In genomic region chr1:44760876-44761275, GRCh38 we compare ENCODE assay signal across 37 cellular contexts. TPM values are rescaled to one million over a fixed set of nuclear protein-coding genes. Genes with fewer than 3 reads are reported as not detected.
"Had no signal": no experiment of that assay in that cellular context is flagged by ENCODE, and none has a peak within 500 bp of the region (broad histone marks: within the 10 kb centered on the region; RNA-seq: fewer than 3 reads in every experiment).

No MANE protein-coding gene starts in this region.

- H3K27ac Mint-ChIP-seq: mesothelial cell of epicardium; naive B cell; natural killer cell; neural progenitor cell; stimulated activated memory B cell treated with anti-CD40 and anti-IgM and Interleukin-4, amounts not matched to agents 10 μg/mL and 1 μg/mL and 100 μg/mL, for 72 hours; type B pancreatic cell had no signal

- H3K4me1 Mint-ChIP-seq: mesothelial cell of epicardium, nephron progenitor cell, neural progenitor cell had no signal

- ATAC-seq: left cardiac atrium; left lobe of liver; natural killer cell; psoas muscle; right lobe of liver; stimulated activated memory B cell treated with anti-CD40 and anti-IgM and Interleukin-4, amounts not matched to agents 10 μg/mL and 1 μg/mL and 100 μg/mL, for 72 hours; stimulated activated naive CD8-positive, alpha-beta T cell treated with anti-CD3 and anti-CD28 coated beads, Interleukin-15, amount 100 ng/mL, for 72 hours had no signal

- H3K4me1 ChIP-seq: neural progenitor cell, parathyroid adenoma, psoas muscle, right lobe of liver, tibial nerve, uterus had no signal

- DNase-seq: hippocampal formation; kidney glomerular epithelial cell; left cardiac atrium; mesendoderm; naive B cell; natural killer cell; nephron progenitor cell; occipital lobe; psoas muscle; right lobe of liver; stimulated activated CD4-positive, alpha-beta T cell treated with anti-CD3 and anti-CD28 coated beads, Interleukin-1b, Interleukin-23, amount 100 ng/mL, for 48 hours; stimulated activated CD4-positive, alpha-beta T cell treated with anti-CD3 and anti-CD28 coated beads, Interleukin-2, amount 100 ng/mL, for 48 hours; stimulated activated CD4-positive, alpha-beta T cell treated with anti-CD3 and anti-CD28 coated beads, Interleukin-4, amount 100 ng/mL, for 4 hours; stimulated activated CD8-positive, alpha-beta memory T cell treated with anti-CD3 and anti-CD28 coated beads, Interleukin-4, amount 100 ng/mL, for 48 hours; stimulated activated naive CD4-positive, alpha-beta T cell treated with Interleukin-2 at 50 U/mL for 16 hours; stimulated activated naive CD8-positive, alpha-beta T cell treated with anti-CD3 and anti-CD28 coated beads, Interleukin-15, amount 100 ng/mL, for 72 hours; substantia nigra; uterus had no signal

- H3K27me3 ChIP-seq: neural progenitor cell, neutrophil, right lobe of liver, tibial nerve, uterus had no signal

- H3K36me3 Mint-ChIP-seq: naive B cell; natural killer cell; stimulated activated memory B cell treated with anti-CD40 and anti-IgM and Interleukin-4, amounts not matched to agents 10 μg/mL and 1 μg/mL and 100 μg/mL, for 72 hours had no signal

- H3K4me3 Mint-ChIP-seq: mesothelial cell of epicardium; natural killer cell; nephron progenitor cell; neural progenitor cell; stimulated activated memory B cell treated with anti-CD40 and anti-IgM and Interleukin-4, amounts not matched to agents 10 μg/mL and 1 μg/mL and 100 μg/mL, for 72 hours; stimulated activated naive CD8-positive, alpha-beta T cell treated with anti-CD3 and anti-CD28 coated beads, Interleukin-15, amount 100 ng/mL, for 72 hours; type B pancreatic cell had no signal

- H3K27ac ChIP-seq: neural progenitor cell, neutrophil, parathyroid adenoma, psoas muscle, right lobe of liver, tibial nerve, uterus had no signal

- H3K4me3 ChIP-seq: lung, neural progenitor cell, psoas muscle, right lobe of liver, smooth muscle cell, tibial nerve, uterus had no signal

- H3K27me3 Mint-ChIP-seq: naive B cell; stimulated activated memory B cell treated with anti-CD40 and anti-IgM and Interleukin-4, amounts not matched to agents 10 μg/mL and 1 μg/mL and 100 μg/mL, for 72 hours; stimulated activated naive CD8-positive, alpha-beta T cell treated with anti-CD3 and anti-CD28 coated beads, Interleukin-15, amount 100 ng/mL, for 72 hours; type B pancreatic cell had no signal

- H3K9me3 ChIP-seq: neutrophil, psoas muscle, right lobe of liver, tibial nerve, uterus had no signal

- H3K9me3 Mint-ChIP-seq: mesothelial cell of epicardium; naive B cell; natural killer cell; nephron progenitor cell; neural progenitor cell; stimulated activated memory B cell treated with anti-CD40 and anti-IgM and Interleukin-4, amounts not matched to agents 10 μg/mL and 1 μg/mL and 100 μg/mL, for 72 hours; stimulated activated naive CD8-positive, alpha-beta T cell treated with anti-CD3 and anti-CD28 coated beads, Interleukin-15, amount 100 ng/mL, for 72 hours; type B pancreatic cell had no signal

RNA-seq across cellular contexts. Expression of gene BEST4, which starts 27.1 kb away (rescaled TPM):
- total RNA-seq: psoas muscle, skeletal muscle tissue had no signal

RNA-seq across cellular contexts. Expression of gene RNU5D-1, which starts 29.9 kb away (rescaled TPM):
- total RNA-seq: left cardiac atrium, left lobe of liver, lower leg skin, lung, mesothelial cell of epicardium, mononuclear cell, natural killer cell, occipital lobe, osteocyte, posterior vena cava, psoas muscle, right lobe of liver, skeletal muscle tissue, smooth muscle cell, temporal lobe, tibial nerve, ureter, uterus had no signal
- polyA plus RNA-seq: keratinocyte, lung, psoas muscle, smooth muscle cell, thymus had no signal
